ENCODE assay signal across 23 cellular contexts in the genomic region with DNA sequence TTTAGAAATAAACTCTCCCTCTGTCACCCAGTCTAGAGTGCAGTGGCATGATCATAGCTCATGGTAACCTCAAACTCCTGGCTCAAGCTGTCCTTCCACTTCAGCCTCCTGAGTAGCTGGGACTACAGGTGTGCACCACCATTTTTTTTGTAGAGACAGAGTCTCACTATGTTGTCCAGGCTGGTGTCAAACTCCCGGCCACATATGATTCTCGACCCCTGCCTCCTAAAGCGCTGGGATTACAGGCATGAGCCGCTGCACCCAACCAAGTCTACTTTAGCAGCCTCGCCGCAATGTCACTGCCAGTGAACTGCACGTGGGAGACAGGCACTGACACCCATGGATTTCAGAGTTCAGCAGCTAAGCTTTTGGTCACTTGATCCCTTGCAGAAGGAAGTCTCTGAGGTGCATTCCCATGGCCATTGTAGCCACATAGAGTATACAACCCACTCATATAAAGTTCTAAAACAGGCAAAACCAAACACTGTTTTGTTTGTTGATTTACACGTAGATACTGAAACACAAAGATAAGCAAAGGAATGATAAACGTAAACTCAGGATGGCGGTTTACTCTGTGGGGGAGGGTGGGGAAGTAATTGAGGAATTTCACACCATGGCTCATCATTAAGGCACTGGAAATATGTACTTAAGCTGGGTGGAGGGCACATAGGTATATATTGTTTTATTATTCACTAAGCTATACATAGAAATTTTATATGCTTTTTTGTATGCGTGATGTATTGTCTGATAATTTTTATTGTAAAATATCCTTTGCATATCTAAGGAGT.
"Had no signal": no experiment of that assay in that cellular context is flagged by ENCODE, and none has a peak within 500 bp of the region (broad histone marks: within the 10 kb centered on the region; RNA-seq: fewer than 3 reads in every experiment).

No MANE protein-coding gene starts in this region.

- H3K4me2 ChIP-seq: neural progenitor cell, smooth muscle cell had no signal

- H3K4me3 ChIP-seq: lower lobe of right lung, neural progenitor cell, prostate gland, right atrium auricular region, smooth muscle cell, suprapubic skin had no signal

- H3K27me3 ChIP-seq: neural progenitor cell, right atrium auricular region, suprapubic skin had no signal

- H3K4me1 ChIP-seq: lower lobe of right lung, neural progenitor cell, prostate gland, right atrium auricular region, suprapubic skin had no signal

- H3K9ac ChIP-seq: neural progenitor cell had no signal

- H3K27ac ChIP-seq: lower lobe of right lung, neural progenitor cell, prostate gland, right atrium auricular region, suprapubic skin had no signal

- H3K9me3 ChIP-seq: lower lobe of right lung, prostate gland, right atrium auricular region, suprapubic skin had no signal

- H3K36me3 ChIP-seq: lower lobe of right lung, neural progenitor cell, prostate gland, right atrium auricular region, suprapubic skin had no signal

- ATAC-seq: effector memory CD8-positive, alpha-beta T cell; left ventricle myocardium superior; lower lobe of right lung; natural killer cell treated with Interleukin-12 subunit alpha and Interleukin-12 subunit beta and Interleukin-15 and Interleukin-18, amount 100 ng/mL, for 72 hours; sciatic nerve; stimulated activated naive CD8-positive, alpha-beta T cell treated with anti-CD3 and anti-CD28 coated beads, Interleukin-15, amount 100 ng/mL, for 72 hours had no signal

- DNase-seq: cortex of kidney; effector memory CD8-positive, alpha-beta T cell; hypothalamus; immature natural killer cell; islet precursor cell; kidney glomerular epithelial cell; left ventricle myocardium superior; lower lobe of right lung; naive B cell; nucleus accumbens; stimulated activated CD4-positive, alpha-beta T cell treated with anti-CD3 and anti-CD28 coated beads, Interleukin-12 subunit alpha, Interleukin-12 subunit beta, amount 100 ng/mL, for 4 hours; stimulated activated CD4-positive, alpha-beta T cell treated with anti-CD3 and anti-CD28 coated beads, Interleukin-1b, Interleukin-23, amount 100 ng/mL, for 48 hours; stimulated activated CD4-positive, alpha-beta T cell treated with anti-CD3 and anti-CD28 coated beads, Interleukin-4, amount 100 ng/mL, for 1 hour; stimulated activated CD8-positive, alpha-beta memory T cell treated with anti-CD3 and anti-CD28 coated beads, Interleukin-4, amount 100 ng/mL, for 48 hours; stimulated activated naive CD4-positive, alpha-beta T cell; stimulated activated naive CD8-positive, alpha-beta T cell treated with anti-CD3 and anti-CD28 coated beads, Interleukin-15, amount 100 ng/mL, for 72 hours had no signal

- H2AFZ ChIP-seq: neural progenitor cell had no signal
